In genomic region chr10:93225938-93226337, GRCh38 we compare ENCODE assay signal across 23 cellular contexts.
DNase-seq lines count a peak whose midpoint lies in the region; ATAC-seq and TF ChIP-seq lines count a peak whose summit lies in the region.
"Had no signal": no experiment of that assay in that cellular context is flagged by ENCODE, and none has a peak within 500 bp of the region (broad histone marks: within the 10 kb centered on the region; RNA-seq: fewer than 3 reads in every experiment).

No MANE protein-coding gene starts in this region.

- TF ChIP-seq RAD21 in SK-N-SH (IDR thresholded peaks at IDR 0.05; ENCODE audit: low read length) = no peak

- H3K4me3 Mint-ChIP-seq in GM23338 (no peak overlapping the region), nephron progenitor cell (no peak overlapping the region)
- H3K4me3 Mint-ChIP-seq: CD4-positive, alpha-beta memory T cell; H9 had no signal

- H3K9me2 ChIP-seq in SK-N-SH (no peaks in the 10 kb centered on the region), GM23338 (ENCODE audit: insufficient read depth) (no peaks in the 10 kb centered on the region)

- H2AFZ ChIP-seq in SK-N-SH (ENCODE audit: low read depth) = no peak overlapping the region
- 0 out of 2 replicates have a peak overlapping the region, but pooled peaks have one; percentile 32 for H2AFZ ChIP-seq in GM23338
- H2AFZ ChIP-seq in trophoblast cell (ENCODE audit: insufficient read depth, low read length, poor library complexity) = no peak overlapping the region

- ATAC-seq in SK-N-SH treated with all-trans-retinoic acid at 6 μM for 48 hours = no peak
- ATAC-seq in GM23338 = no peak
- ATAC-seq in left lobe of liver = peak; percentile 93

- no peak overlapping the region for H3K23ac ChIP-seq in trophoblast cell (ENCODE audit: low read length)

- no peak overlapping the region for H2BK12ac ChIP-seq in trophoblast cell (ENCODE audit: low read length)

- no peak overlapping the region for H2AK5ac ChIP-seq in trophoblast cell (ENCODE audit: low read length)

- TF ChIP-seq CTCF in SK-N-SH (IDR thresholded peaks at IDR 0.05) = no peak
- no peak for TF ChIP-seq CTCF in GM23338 (conservative IDR thresholded peaks at IDR 0.05; ENCODE audit: low read depth in 2 of 2)
- no peak for TF ChIP-seq CTCF in dorsolateral prefrontal cortex (IDR thresholded peaks at IDR 0.05 in 54 of 56, conservative IDR thresholded peaks at IDR 0.05 in 2 of 56; ENCODE audit: low read depth in 1 of 56, partially characterized antibody in 56 of 56)
- no peak for TF ChIP-seq CTCF in nephron progenitor cell (IDR thresholded peaks at IDR 0.05)

- H2BK5ac ChIP-seq in trophoblast cell (ENCODE audit: low read depth, low read length, poor library complexity) = no peak overlapping the region

- H3K27ac ChIP-seq in SK-N-SH (ENCODE audit: low read depth in 2 of 2, low read length in 1 of 2) (no peak overlapping the region), GM23338 (ENCODE audit: low read depth) (no peak overlapping the region), trophoblast cell (ENCODE audit: low read depth, low read length) (no peak overlapping the region), dorsolateral prefrontal cortex (no peak overlapping the region)
- H3K27ac ChIP-seq: BLaER1 treated with 17β-estradiol and CSF1 and Interleukin-3, amounts not matched to agents 10 nM and 100 nM; SJCRH30 had no signal

- DNase-seq in SK-N-SH (peak; percentile 21), GM23338 (ENCODE audit: low spot score) (no peak), left lobe of liver (ENCODE audit: low spot score) (peak; percentile 96), trophoblast cell (no peak), dorsolateral prefrontal cortex (no peak), nephron progenitor cell (no peak)
- DNase-seq: 8988T; Caco-2; CD4-positive, alpha-beta memory T cell; DMS 273 treated with DMSO at 0.1 percent for 48 hours; DMS79 treated with DMSO at 0.1 percent for 48 hours; H9; Kasumi-1; MG63; NCI-H1048; NCI-H1436; NCI-H187 treated with DMSO at 0.1 percent for 48 hours; NCI-H2107; NCI-H69; NK-92 treated with Interleukin-12 subunit alpha and Interleukin-12 subunit beta, amount 100 ng/mL, for 24 hours; SJCRH30 had no signal

- no peak overlapping the region for H3K27ac Mint-ChIP-seq in GM23338
- no peak overlapping the region for H3K27ac Mint-ChIP-seq in nephron progenitor cell
- H3K27ac Mint-ChIP-seq: CD4-positive, alpha-beta memory T cell had no signal

- 19% methylated on average over 2 of the region's 6 CpGs for WGBS in SK-N-SH (ENCODE audit: low lambda C conversion rate)
- no CpG with 5 or more reads among the region's 6 CpGs for WGBS in trophoblast cell (ENCODE audit: extremely low coverage, insufficient coverage, insufficient read length)

- H3K4me1 ChIP-seq in SK-N-SH (ENCODE audit: control insufficient read depth in 1 of 2, insufficient read depth in 2 of 2, low read depth in 1 of 2, low read length in 1 of 2) (peaks cover 0 to 6% of the 10 kb centered on the region in 2 experiments; a peak in 1 of 4 replicates), GM23338 (ENCODE audit: insufficient read depth) (no peaks in the 10 kb centered on the region), trophoblast cell (ENCODE audit: control insufficient read depth in 1 of 2, insufficient read depth in 2 of 2, low read length in 2 of 2) (no peaks in the 10 kb centered on the region)
- H3K4me1 ChIP-seq: BLaER1 treated with 17β-estradiol and CSF1 and Interleukin-3, amounts not matched to agents 10 nM and 100 nM; Caco-2; SJCRH30 had no signal

- H4K8ac ChIP-seq in trophoblast cell (ENCODE audit: low read depth, low read length) = no peak overlapping the region

- TF ChIP-seq EP300 in SK-N-SH (IDR thresholded peaks at IDR 0.05; ENCODE audit: borderline replicate concordance in 1 of 2, low read depth in 1 of 2, low read length in 1 of 2) = no peak

- H4K20me1 ChIP-seq in SK-N-SH (ENCODE audit: insufficient read depth) = no peaks in the 10 kb centered on the region
- no peaks in the 10 kb centered on the region for H4K20me1 ChIP-seq in GM23338 (replicated peaks; ENCODE audit: insufficient read depth)
- H4K20me1 ChIP-seq: BLaER1 treated with 17β-estradiol and CSF1 and Interleukin-3, amounts not matched to agents 10 nM and 100 nM had no signal

- H3K79me1 ChIP-seq in trophoblast cell (ENCODE audit: low read length) = no peaks in the 10 kb centered on the region

- H3K27me3 Mint-ChIP-seq in GM23338 (ENCODE audit: insufficient read depth, low read depth, poor library complexity) = peaks cover 8% of the 10 kb centered on the region
- peaks cover 5% of the 10 kb centered on the region for H3K27me3 Mint-ChIP-seq in nephron progenitor cell (ENCODE audit: low read depth, poor library complexity)

- H3K4ac ChIP-seq in trophoblast cell (ENCODE audit: low read depth, low read length) = no peak overlapping the region

- no peaks in the 10 kb centered on the region for H3K79me2 ChIP-seq in SK-N-SH (ENCODE audit: insufficient read depth)
- no peaks in the 10 kb centered on the region for H3K79me2 ChIP-seq in GM23338 (replicated peaks; ENCODE audit: insufficient read depth)
- no peaks in the 10 kb centered on the region for H3K79me2 ChIP-seq in trophoblast cell (ENCODE audit: control insufficient read depth, insufficient read depth, low read length, poor library complexity)

- CTCF ChIA-PET in SK-N-SH (lab: Yijun Ruan, JAX) = interaction anchor here (1.1 kb wide), 1 partner anchor 15 kb away, joined by 4 read pairs; no protein-coding TSS in a partner anchor

- peaks cover 10% of the 10 kb centered on the region for H3K9me3 Mint-ChIP-seq in GM23338
- peaks cover 14% of the 10 kb centered on the region for H3K9me3 Mint-ChIP-seq in nephron progenitor cell

- H3K14ac ChIP-seq in trophoblast cell (ENCODE audit: low read length) = no peak overlapping the region

- no peaks in the 10 kb centered on the region for H3K9me3 ChIP-seq in SK-N-SH
- peaks cover 3% of the 10 kb centered on the region for H3K9me3 ChIP-seq in trophoblast cell (ENCODE audit: insufficient read depth, low read depth, low read length)
- H3K9me3 ChIP-seq: BLaER1 treated with 17β-estradiol and CSF1 and Interleukin-3, amounts not matched to agents 10 nM and 100 nM; Caco-2; MG63; SJCRH30 had no signal

- no peak overlapping the region for H3K18ac ChIP-seq in trophoblast cell (ENCODE audit: low read length)

- H2BK120ac ChIP-seq in trophoblast cell (ENCODE audit: insufficient read depth, low read length, poor library complexity) = no peak overlapping the region

- H3K9ac ChIP-seq in SK-N-SH = no peak overlapping the region
- H3K9ac ChIP-seq in trophoblast cell (ENCODE audit: low read length) = no peak overlapping the region
- H3K9ac ChIP-seq: BLaER1 treated with 17β-estradiol and CSF1 and Interleukin-3, amounts not matched to agents 10 nM and 100 nM had no signal

- H3K27me3 ChIP-seq in SK-N-SH (ENCODE audit: insufficient read depth) = no peaks in the 10 kb centered on the region
- H3K27me3 ChIP-seq in GM23338 (ENCODE audit: insufficient read depth) = no peaks in the 10 kb centered on the region
- no peaks in the 10 kb centered on the region for H3K27me3 ChIP-seq in trophoblast cell (ENCODE audit: insufficient read depth, low read length)
- H3K27me3 ChIP-seq in dorsolateral prefrontal cortex = peaks cover 0 to 5% (median 0%) of the 10 kb centered on the region in 45 donors
- H3K27me3 ChIP-seq: BLaER1 treated with 17β-estradiol and CSF1 and Interleukin-3, amounts not matched to agents 10 nM and 100 nM; MG63; SJCRH30 had no signal

- H3K36me3 ChIP-seq in SK-N-SH (replicated peaks in 1 of 2; ENCODE audit: control insufficient read depth in 1 of 2, insufficient read depth in 2 of 2, low read length in 1 of 2) (no peaks in the 10 kb centered on the region), GM23338 (ENCODE audit: insufficient read depth) (no peaks in the 10 kb centered on the region), trophoblast cell (ENCODE audit: control insufficient read depth in 1 of 2, insufficient read depth in 2 of 2, low read length in 2 of 2) (no peaks in the 10 kb centered on the region)
- H3K36me3 ChIP-seq: BLaER1 treated with 17β-estradiol and CSF1 and Interleukin-3, amounts not matched to agents 10 nM and 100 nM; MG63; SJCRH30 had no signal

- H4K91ac ChIP-seq in trophoblast cell (ENCODE audit: low read depth, low read length) = peak overlapping the region; percentile 2

- POLR2A ChIA-PET in SK-N-SH (lab: Yijun Ruan, JAX) = no interaction called here

- intact Hi-C loops in dorsolateral prefrontal cortex (cut with DNase I) = no loop called here

- H3K4me2 ChIP-seq in SK-N-SH = no peak overlapping the region
- H3K4me2 ChIP-seq in GM23338 = no peak overlapping the region
- no peak overlapping the region for H3K4me2 ChIP-seq in trophoblast cell (ENCODE audit: low read length)
- H3K4me2 ChIP-seq: BLaER1 treated with 17β-estradiol and CSF1 and Interleukin-3, amounts not matched to agents 10 nM and 100 nM had no signal

- no peak overlapping the region for H3K4me3 ChIP-seq in SK-N-SH (ENCODE audit: low read depth in 2 of 2, low read length in 1 of 2)
- no peak overlapping the region for H3K4me3 ChIP-seq in GM23338
- no peak overlapping the region for H3K4me3 ChIP-seq in trophoblast cell (ENCODE audit: low read depth, low read length)
- H3K4me3 ChIP-seq in dorsolateral prefrontal cortex = no peak overlapping the region
- H3K4me3 ChIP-seq: BLaER1 treated with 17β-estradiol and CSF1 and Interleukin-3, amounts not matched to agents 10 nM and 100 nM; MG63; SJCRH30 had no signal

- H3F3A ChIP-seq in SK-N-SH (replicated peaks; ENCODE audit: insufficient read depth) = no peaks in the 10 kb centered on the region
- H3F3A ChIP-seq in GM23338 (replicated peaks; ENCODE audit: low read depth) = no peaks in the 10 kb centered on the region

- H3K36me3 Mint-ChIP-seq in GM23338 (ENCODE audit: low read depth) = peaks cover 4% of the 10 kb centered on the region; the same call in 2 of the 3 replicates
- peaks cover 4% of the 10 kb centered on the region for H3K36me3 Mint-ChIP-seq in nephron progenitor cell (ENCODE audit: low read depth)
- H3K36me3 Mint-ChIP-seq: CD4-positive, alpha-beta memory T cell had no signal

- H3K4me1 Mint-ChIP-seq in GM23338 (no peaks in the 10 kb centered on the region), nephron progenitor cell (peaks cover 7% of the 10 kb centered on the region)

- no peak overlapping the region for H4K12ac ChIP-seq in trophoblast cell (ENCODE audit: low read depth, low read length)

TF ChIP-seq in SK-N-SH, 30 proteins besides CTCF, POLR2A, EP300 and RAD21 (continues in another document):
- no peak for TF ChIP-seq RCOR1 (IDR thresholded peaks at IDR 0.05; ENCODE audit: low read length)
- TF ChIP-seq EZH2phosphoT487 (IDR thresholded peaks at IDR 0.05; ENCODE audit: borderline replicate concordance, low read depth) = no peak
- no peak for TF ChIP-seq FOSL2 (IDR thresholded peaks at IDR 0.05; ENCODE audit: borderline replicate concordance, low read depth)

TF ChIP-seq in SK-N-SH treated with all-trans-retinoic acid at 6 μM for 48 hours, 23 proteins besides CTCF, POLR2A, EP300 and RAD21:
- no peak for TF ChIP-seq ZFP3 (CRISPR knock-in tag; IDR thresholded peaks at IDR 0.05)

TF ChIP-seq in GM23338, 12 proteins besides CTCF, POLR2A, EP300 and RAD21:
- TF ChIP-seq ZNF331 (CRISPR knock-in tag; IDR thresholded peaks at IDR 0.05; ENCODE audit: low read depth) (no peak), ZNF114 (CRISPR knock-in tag; IDR thresholded peaks at IDR 0.05) (no peak), POLR2AphosphoS5 (IDR thresholded peaks at IDR 0.05; ENCODE audit: low read depth) (no peak)

Comparison
In these comparisons a context has a peak if more than half of its experiments do, and no peak if none do; other contexts are left out.
1. DNase-seq: peak in SK-N-SH (single experiment) and left lobe of liver (single experiment); none in GM23338 (single experiment), trophoblast cell (0 of 2), dorsolateral prefrontal cortex (0 of 10) and nephron progenitor cell (single experiment).